ENCODE assay signal across 12 cellular contexts in genomic region chr1:7856345-7856744, GRCh38. TPM values are rescaled to one million over a fixed set of nuclear protein-coding genes. Genes with fewer than 3 reads are reported as not detected.
DNase-seq lines count a peak whose midpoint lies in the region; ATAC-seq and TF ChIP-seq lines count a peak whose summit lies in the region.
"Had no signal": no experiment of that assay in that cellular context is flagged by ENCODE, and none has a peak within 500 bp of the region (broad histone marks: within the 10 kb centered on the region; RNA-seq: fewer than 3 reads in every experiment).

No MANE protein-coding gene starts in this region.

- H3K4me3 Mint-ChIP-seq in activated CD8-positive, alpha-beta memory T cell treated with anti-CD3 and anti-CD28 coated beads, Interleukin-2, amount 10 ng/mL, durations not matched to agents 7 days and 5 days = no peak overlapping the region
- H3K4me3 Mint-ChIP-seq in stimulated activated memory B cell treated with anti-CD40 and anti-IgM and Interleukin-4, amounts not matched to agents 10 μg/mL and 1 μg/mL and 100 μg/mL, for 72 hours = no peak overlapping the region
- no peak overlapping the region for H3K4me3 Mint-ChIP-seq in WTC11

- in situ Hi-C loops in SK-MEL-5 (cut with HindIII; ENCODE audit: low pct_unique_long_range_greater_than_20kb, low sequenced_read_pairs) = no loop called here

- ATAC-seq in activated CD8-positive, alpha-beta memory T cell treated with anti-CD3 and anti-CD28 coated beads, Interleukin-2, amount 10 ng/mL, durations not matched to agents 7 days and 5 days = peak; percentile 39
- peak; percentile 41 for ATAC-seq in stimulated activated memory B cell treated with anti-CD40 and anti-IgM and Interleukin-4, amounts not matched to agents 10 μg/mL and 1 μg/mL and 100 μg/mL, for 72 hours
- ATAC-seq in WTC11 = no peak; the same call in 1 of the 2 replicates

- TF ChIP-seq CTCF in WTC11 (IDR thresholded peaks at IDR 0.05) = no peak

- CTCF ChIA-PET in activated CD8-positive, alpha-beta memory T cell treated with anti-CD3 and anti-CD28 coated beads, Interleukin-2, amount 10 ng/mL, durations not matched to agents 7 days and 5 days (lab: Charles Lee) = no interaction called here
- CTCF ChIA-PET in WTC11 (lab: Charles Lee) = interaction anchor here (1.2 kb wide), 1 partner anchor 187 kb away, joined by 3 read pairs; no protein-coding TSS in a partner anchor

- peaks cover 2% of the 10 kb centered on the region for H3K4me1 Mint-ChIP-seq in activated CD8-positive, alpha-beta memory T cell treated with anti-CD3 and anti-CD28 coated beads, Interleukin-2, amount 10 ng/mL, durations not matched to agents 7 days and 5 days
- H3K4me1 Mint-ChIP-seq in stimulated activated memory B cell treated with anti-CD40 and anti-IgM and Interleukin-4, amounts not matched to agents 10 μg/mL and 1 μg/mL and 100 μg/mL, for 72 hours = peaks cover 12% of the 10 kb centered on the region
- peaks cover 18% of the 10 kb centered on the region for H3K4me1 Mint-ChIP-seq in WTC11

- no peaks in the 10 kb centered on the region for H3K36me3 Mint-ChIP-seq in activated CD8-positive, alpha-beta memory T cell treated with anti-CD3 and anti-CD28 coated beads, Interleukin-2, amount 10 ng/mL, durations not matched to agents 7 days and 5 days
- H3K36me3 Mint-ChIP-seq in stimulated activated memory B cell treated with anti-CD40 and anti-IgM and Interleukin-4, amounts not matched to agents 10 μg/mL and 1 μg/mL and 100 μg/mL, for 72 hours = no peaks in the 10 kb centered on the region
- no peaks in the 10 kb centered on the region for H3K36me3 Mint-ChIP-seq in WTC11
- H3K36me3 Mint-ChIP-seq: stimulated activated naive B cell treated with anti-CD40 and anti-IgM and Interleukin-4, amounts not matched to agents 10 μg/mL and 1 μg/mL and 100 μg/mL, for 72 hours had no signal

- H3K27me3 Mint-ChIP-seq in activated CD8-positive, alpha-beta memory T cell treated with anti-CD3 and anti-CD28 coated beads, Interleukin-2, amount 10 ng/mL, durations not matched to agents 7 days and 5 days = peaks cover 12% of the 10 kb centered on the region
- peaks cover 13% of the 10 kb centered on the region for H3K27me3 Mint-ChIP-seq in stimulated activated memory B cell treated with anti-CD40 and anti-IgM and Interleukin-4, amounts not matched to agents 10 μg/mL and 1 μg/mL and 100 μg/mL, for 72 hours
- no peaks in the 10 kb centered on the region for H3K27me3 Mint-ChIP-seq in WTC11 (ENCODE audit: low read depth)

- H3K9me3 Mint-ChIP-seq in activated CD8-positive, alpha-beta memory T cell treated with anti-CD3 and anti-CD28 coated beads, Interleukin-2, amount 10 ng/mL, durations not matched to agents 7 days and 5 days (ENCODE audit: low read depth) = no peaks in the 10 kb centered on the region
- no peaks in the 10 kb centered on the region for H3K9me3 Mint-ChIP-seq in stimulated activated memory B cell treated with anti-CD40 and anti-IgM and Interleukin-4, amounts not matched to agents 10 μg/mL and 1 μg/mL and 100 μg/mL, for 72 hours
- no peaks in the 10 kb centered on the region for H3K9me3 Mint-ChIP-seq in WTC11
- H3K9me3 Mint-ChIP-seq: stimulated activated naive B cell treated with anti-CD40 and anti-IgM and Interleukin-4, amounts not matched to agents 10 μg/mL and 1 μg/mL and 100 μg/mL, for 72 hours had no signal

- no peak overlapping the region for H3K27ac Mint-ChIP-seq in activated CD8-positive, alpha-beta memory T cell treated with anti-CD3 and anti-CD28 coated beads, Interleukin-2, amount 10 ng/mL, durations not matched to agents 7 days and 5 days
- no peak overlapping the region for H3K27ac Mint-ChIP-seq in stimulated activated memory B cell treated with anti-CD40 and anti-IgM and Interleukin-4, amounts not matched to agents 10 μg/mL and 1 μg/mL and 100 μg/mL, for 72 hours
- H3K27ac Mint-ChIP-seq in WTC11 = no peak overlapping the region
- H3K27ac Mint-ChIP-seq: stimulated activated naive B cell treated with anti-CD40 and anti-IgM and Interleukin-4, amounts not matched to agents 10 μg/mL and 1 μg/mL and 100 μg/mL, for 72 hours had no signal

- POLR2A ChIA-PET in WTC11 (lab: Charles Lee) = no interaction called here

- no peak for DNase-seq in activated CD8-positive, alpha-beta memory T cell treated with anti-CD3 and anti-CD28 coated beads, Interleukin-2, amount 10 ng/mL, durations not matched to agents 7 days and 5 days
- no peak for DNase-seq in activated CD8-positive, alpha-beta memory T cell treated with anti-CD3 and anti-CD28 coated beads, Interleukin-2, amount 50 U/mL, for 4 hours
- DNase-seq in SK-MEL-5 (ENCODE audit: low read depth, low spot score) (peak; percentile 5), germinal center (ENCODE audit: low spot score) (peak; percentile 6), WTC11 (ENCODE audit: low spot score) (no peak), HPDE6-E6E7 (ENCODE audit: extremely low spot score) (no peak), putamen (ENCODE audit: low spot score) (no peak)
- DNase-seq: NCI-H446; stimulated activated naive B cell treated with anti-CD40 and anti-IgM and Interleukin-4, amounts not matched to agents 10 μg/mL and 1 μg/mL and 100 μg/mL, for 72 hours had no signal

TF ChIP-seq in WTC11, 78 proteins besides CTCF, POLR2A, EP300 and RAD21 (continues in another document):
- TF ChIP-seq MYBL2 (CRISPR knock-in tag; IDR thresholded peaks at IDR 0.05) = no peak
- TF ChIP-seq CREM (CRISPR knock-in tag; IDR thresholded peaks at IDR 0.05) = no peak
- no peak for TF ChIP-seq CDX4 (CRISPR knock-in tag; IDR thresholded peaks at IDR 0.05; ENCODE audit: borderline replicate concordance)
- no peak for TF ChIP-seq NR3C1 (CRISPR knock-in tag; conservative IDR thresholded peaks at IDR 0.05; ENCODE audit: low read depth)
- TF ChIP-seq JAZF1 (CRISPR knock-in tag; IDR thresholded peaks at IDR 0.05) = no peak
- no peak for TF ChIP-seq ATF2 (CRISPR knock-in tag; IDR thresholded peaks at IDR 0.05; ENCODE audit: borderline replicate concordance, low read depth)
- no peak for TF ChIP-seq ZNF671 (CRISPR knock-in tag; IDR thresholded peaks at IDR 0.05)
- no peak for TF ChIP-seq ZNF138 (CRISPR knock-in tag; conservative IDR thresholded peaks at IDR 0.05)
- TF ChIP-seq IRF2 (CRISPR knock-in tag; IDR thresholded peaks at IDR 0.05; ENCODE audit: borderline replicate concordance, low read depth) = no peak
- TF ChIP-seq HMGA2 (CRISPR knock-in tag; IDR thresholded peaks at IDR 0.05) = no peak
- TF ChIP-seq SOX15 (CRISPR knock-in tag; IDR thresholded peaks at IDR 0.05) = no peak
- TF ChIP-seq SMAD4 (CRISPR knock-in tag; IDR thresholded peaks at IDR 0.05) = no peak
- no peak for TF ChIP-seq TEAD4 (CRISPR knock-in tag; IDR thresholded peaks at IDR 0.05)
- TF ChIP-seq PREB (CRISPR knock-in tag; IDR thresholded peaks at IDR 0.05; ENCODE audit: borderline replicate concordance) = no peak
- TF ChIP-seq E2F5 (CRISPR knock-in tag; IDR thresholded peaks at IDR 0.05) = no peak
- no peak for TF ChIP-seq ZNF423 (CRISPR knock-in tag; IDR thresholded peaks at IDR 0.05)
- no peak for TF ChIP-seq FOXP1 (CRISPR knock-in tag; IDR thresholded peaks at IDR 0.05; ENCODE audit: borderline replicate concordance)
- TF ChIP-seq ESRRA (CRISPR knock-in tag; IDR thresholded peaks at IDR 0.05; ENCODE audit: borderline replicate concordance) = no peak

RNA-seq across cellular contexts. Expression of gene UTS2, which starts 3.5 kb away (rescaled TPM):
- total RNA-seq in activated CD8-positive, alpha-beta memory T cell treated with anti-CD3 and anti-CD28 coated beads, Interleukin-2, amount 10 ng/mL, durations not matched to agents 7 days and 5 days = under 1 TPM; 0.73 to 0.82 TPM
- not detected in 2 replicates for total RNA-seq in SK-MEL-5 (2014; rRNA removed; shearing (Covaris generic))
- not detected in 2 replicates for polyA plus RNA-seq in SK-MEL-5 (2015; cell fraction: cytosol; rRNA removed)
- polyA plus RNA-seq in SK-MEL-5 (2015; cell fraction: nucleus; rRNA removed) = 0.19 TPM in 1 of 2 replicates, not detected in the other
- not detected in 3 replicates for total RNA-seq in WTC11 (2021)
- total RNA-seq: cerebellum had no signal
- polyA plus RNA-seq: BJ had no signal

Comparison
In these comparisons a context has a peak if more than half of its experiments do, and no peak if none do; other contexts are left out.
1. DNase-seq: peak in SK-MEL-5 (single experiment) and germinal center (single experiment); none in activated CD8-positive, alpha-beta memory T cell treated with anti-CD3 and anti-CD28 coated beads, Interleukin-2, amount 10 ng/mL, durations not matched to agents 7 days and 5 days (single experiment), activated CD8-positive, alpha-beta memory T cell treated with anti-CD3 and anti-CD28 coated beads, Interleukin-2, amount 50 U/mL, for 4 hours (single experiment), WTC11 (single experiment), HPDE6-E6E7 (single experiment) and putamen (single experiment).